ENCODE assay signal across 1 cellular context in genomic region chr15:84883916-84884781, GRCh38.
TF ChIP-seq lines count a peak whose summit lies in the region.

SLC28A1 (plus strand) TSS chr15:84884662; CDS start chr15:84887761, 3,099 bp downstream.

TF ChIP-seq in HepG2, 621 proteins besides CTCF, POLR2A, EP300 and RAD21 (continued from another document):
- TF ChIP-seq, protein P1, sequence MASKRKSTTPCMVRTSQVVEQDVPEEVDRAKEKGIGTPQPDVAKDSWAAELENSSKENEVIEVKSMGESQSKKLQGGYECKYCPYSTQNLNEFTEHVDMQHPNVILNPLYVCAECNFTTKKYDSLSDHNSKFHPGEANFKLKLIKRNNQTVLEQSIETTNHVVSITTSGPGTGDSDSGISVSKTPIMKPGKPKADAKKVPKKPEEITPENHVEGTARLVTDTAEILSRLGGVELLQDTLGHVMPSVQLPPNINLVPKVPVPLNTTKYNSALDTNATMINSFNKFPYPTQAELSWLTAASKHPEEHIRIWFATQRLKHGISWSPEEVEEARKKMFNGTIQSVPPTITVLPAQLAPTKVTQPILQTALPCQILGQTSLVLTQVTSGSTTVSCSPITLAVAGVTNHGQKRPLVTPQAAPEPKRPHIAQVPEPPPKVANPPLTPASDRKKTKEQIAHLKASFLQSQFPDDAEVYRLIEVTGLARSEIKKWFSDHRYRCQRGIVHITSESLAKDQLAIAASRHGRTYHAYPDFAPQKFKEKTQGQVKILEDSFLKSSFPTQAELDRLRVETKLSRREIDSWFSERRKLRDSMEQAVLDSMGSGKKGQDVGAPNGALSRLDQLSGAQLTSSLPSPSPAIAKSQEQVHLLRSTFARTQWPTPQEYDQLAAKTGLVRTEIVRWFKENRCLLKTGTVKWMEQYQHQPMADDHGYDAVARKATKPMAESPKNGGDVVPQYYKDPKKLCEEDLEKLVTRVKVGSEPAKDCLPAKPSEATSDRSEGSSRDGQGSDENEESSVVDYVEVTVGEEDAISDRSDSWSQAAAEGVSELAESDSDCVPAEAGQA (IDR thresholded peaks at IDR 0.05; ENCODE audit: low read depth) = 0 out of 2 replicates have a peak, but pooled peaks have one; percentile 27
- TF ChIP-seq, protein P1 (CRISPR knock-in tag; IDR thresholded peaks at IDR 0.05; ENCODE audit: borderline replicate concordance) = no peak
- TF ChIP-seq CENPX (CRISPR knock-in tag; IDR thresholded peaks at IDR 0.05) (no peak), KDM2A (CRISPR knock-in tag; IDR thresholded peaks at IDR 0.05; ENCODE audit: borderline replicate concordance, low read depth) (no peak), HDAC2 (CRISPR knock-in tag; IDR thresholded peaks at IDR 0.05) (peak; percentile 59; the same call in 1 of the 2 replicates), ZNF12 (CRISPR knock-in tag; IDR thresholded peaks at IDR 0.05) (0 out of 2 replicates have a peak, but pooled peaks have one; percentile 35), ZNF136 (CRISPR knock-in tag; IDR thresholded peaks at IDR 0.05; ENCODE audit: low read depth) (no peak), ZNF441 (CRISPR knock-in tag; IDR thresholded peaks at IDR 0.05; ENCODE audit: borderline replicate concordance) (0 out of 2 replicates have a peak, but pooled peaks have one; percentile 45), ZNF414 (CRISPR knock-in tag; IDR thresholded peaks at IDR 0.05) (peak; percentile 33; the same call in 1 of the 2 replicates), ZNF614 (CRISPR knock-in tag; IDR thresholded peaks at IDR 0.05; ENCODE audit: borderline replicate concordance) (peak; percentile 28; the same call in 1 of the 2 replicates), KDM1A (CRISPR knock-in tag; IDR thresholded peaks at IDR 0.05) (0 out of 2 replicates have a peak, but pooled peaks have one; percentile 31), NRL (CRISPR knock-in tag; IDR thresholded peaks at IDR 0.05; ENCODE audit: borderline replicate concordance) (peak; percentile 24), IRF2 (CRISPR knock-in tag; IDR thresholded peaks at IDR 0.05) (0 out of 2 replicates have a peak, but pooled peaks have one; percentile 36), SALL1 (CRISPR knock-in tag; IDR thresholded peaks at IDR 0.05) (peak; percentile 76), RBAK (CRISPR knock-in tag; IDR thresholded peaks at IDR 0.05) (no peak), ZSCAN9 (CRISPR knock-in tag; IDR thresholded peaks at IDR 0.05; ENCODE audit: borderline replicate concordance) (peak; percentile 58; the same call in 1 of the 2 replicates), ZGPAT (CRISPR knock-in tag; IDR thresholded peaks at IDR 0.05) (0 out of 2 replicates have a peak, but pooled peaks have one; percentile 15), DPF2 (CRISPR knock-in tag; IDR thresholded peaks at IDR 0.05; ENCODE audit: borderline replicate concordance, low read depth) (peak; percentile 65; the same call in 1 of the 2 replicates)
- TF ChIP-seq, protein P2, sequence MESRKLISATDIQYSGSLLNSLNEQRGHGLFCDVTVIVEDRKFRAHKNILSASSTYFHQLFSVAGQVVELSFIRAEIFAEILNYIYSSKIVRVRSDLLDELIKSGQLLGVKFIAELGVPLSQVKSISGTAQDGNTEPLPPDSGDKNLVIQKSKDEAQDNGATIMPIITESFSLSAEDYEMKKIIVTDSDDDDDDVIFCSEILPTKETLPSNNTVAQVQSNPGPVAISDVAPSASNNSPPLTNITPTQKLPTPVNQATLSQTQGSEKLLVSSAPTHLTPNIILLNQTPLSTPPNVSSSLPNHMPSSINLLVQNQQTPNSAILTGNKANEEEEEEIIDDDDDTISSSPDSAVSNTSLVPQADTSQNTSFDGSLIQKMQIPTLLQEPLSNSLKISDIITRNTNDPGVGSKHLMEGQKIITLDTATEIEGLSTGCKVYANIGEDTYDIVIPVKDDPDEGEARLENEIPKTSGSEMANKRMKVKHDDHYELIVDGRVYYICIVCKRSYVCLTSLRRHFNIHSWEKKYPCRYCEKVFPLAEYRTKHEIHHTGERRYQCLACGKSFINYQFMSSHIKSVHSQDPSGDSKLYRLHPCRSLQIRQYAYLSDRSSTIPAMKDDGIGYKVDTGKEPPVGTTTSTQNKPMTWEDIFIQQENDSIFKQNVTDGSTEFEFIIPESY (CRISPR knock-in tag; IDR thresholded peaks at IDR 0.05) = peak; percentile 48; the same call in 1 of the 2 replicates
- TF ChIP-seq, protein P3, sequence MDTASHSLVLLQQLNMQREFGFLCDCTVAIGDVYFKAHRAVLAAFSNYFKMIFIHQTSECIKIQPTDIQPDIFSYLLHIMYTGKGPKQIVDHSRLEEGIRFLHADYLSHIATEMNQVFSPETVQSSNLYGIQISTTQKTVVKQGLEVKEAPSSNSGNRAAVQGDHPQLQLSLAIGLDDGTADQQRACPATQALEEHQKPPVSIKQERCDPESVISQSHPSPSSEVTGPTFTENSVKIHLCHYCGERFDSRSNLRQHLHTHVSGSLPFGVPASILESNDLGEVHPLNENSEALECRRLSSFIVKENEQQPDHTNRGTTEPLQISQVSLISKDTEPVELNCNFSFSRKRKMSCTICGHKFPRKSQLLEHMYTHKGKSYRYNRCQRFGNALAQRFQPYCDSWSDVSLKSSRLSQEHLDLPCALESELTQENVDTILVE (CRISPR knock-in tag; IDR thresholded peaks at IDR 0.05) = 0 out of 2 replicates have a peak, but pooled peaks have one; percentile 18
TF ChIP-seq in HepG2: peak in this region for 97.
